In the genomic region with DNA sequence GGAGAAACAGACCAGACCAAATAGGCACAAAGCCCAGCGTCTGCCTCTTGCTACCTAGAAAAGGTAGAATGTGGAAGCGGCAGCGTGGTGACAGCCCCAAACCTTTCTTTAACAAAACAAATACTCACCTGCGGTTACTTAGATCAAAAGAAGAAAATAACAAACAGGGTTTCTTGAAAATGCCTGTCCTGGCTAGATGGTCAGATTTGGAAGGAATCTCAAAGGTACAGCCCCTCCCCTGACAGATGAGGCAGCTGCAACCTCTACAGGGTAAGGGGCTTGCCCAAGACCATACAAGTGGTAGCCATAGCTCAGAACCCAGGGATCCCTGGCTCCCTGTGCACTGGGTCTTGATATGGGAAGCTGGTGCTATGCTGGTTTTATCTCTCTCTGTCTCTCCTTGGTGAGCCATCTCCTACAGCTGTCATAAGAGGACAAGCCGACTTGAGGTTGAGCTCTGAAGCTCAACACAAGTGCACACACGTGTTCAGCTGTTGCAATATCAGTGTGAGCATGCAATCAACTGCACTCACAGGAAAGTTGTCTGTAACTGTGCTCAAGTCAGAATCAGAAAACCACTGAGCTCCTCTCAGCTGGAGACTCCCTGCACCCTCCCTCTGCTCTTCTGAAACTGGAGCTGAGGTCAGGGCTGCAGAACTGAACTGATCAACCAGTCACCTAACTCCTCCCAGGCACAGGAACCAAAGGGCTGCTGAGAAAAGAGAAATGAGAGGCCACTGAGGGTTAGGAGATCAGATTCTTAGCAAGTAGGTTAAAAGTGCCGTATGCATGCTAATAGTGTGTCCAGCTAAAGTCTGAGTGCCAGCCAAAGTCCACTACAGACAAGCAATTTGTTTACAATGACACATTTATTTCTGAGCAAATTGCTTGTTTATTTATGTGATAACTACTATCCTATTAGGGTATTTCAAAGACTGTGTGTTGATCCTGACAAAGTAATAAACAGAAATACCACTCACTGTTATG, we compare ENCODE assay signal across 1 cellular context.
A peak's percentile ranks its signal among the peaks of the same experiment; 100 is the strongest.
TF ChIP-seq lines count a peak whose summit lies in the region.

No MANE protein-coding gene starts in this region.

TF ChIP-seq in HepG2, 621 proteins besides CTCF, POLR2A, EP300 and RAD21 (continued from another document and continues in another):
- TF ChIP-seq, protein P1, sequence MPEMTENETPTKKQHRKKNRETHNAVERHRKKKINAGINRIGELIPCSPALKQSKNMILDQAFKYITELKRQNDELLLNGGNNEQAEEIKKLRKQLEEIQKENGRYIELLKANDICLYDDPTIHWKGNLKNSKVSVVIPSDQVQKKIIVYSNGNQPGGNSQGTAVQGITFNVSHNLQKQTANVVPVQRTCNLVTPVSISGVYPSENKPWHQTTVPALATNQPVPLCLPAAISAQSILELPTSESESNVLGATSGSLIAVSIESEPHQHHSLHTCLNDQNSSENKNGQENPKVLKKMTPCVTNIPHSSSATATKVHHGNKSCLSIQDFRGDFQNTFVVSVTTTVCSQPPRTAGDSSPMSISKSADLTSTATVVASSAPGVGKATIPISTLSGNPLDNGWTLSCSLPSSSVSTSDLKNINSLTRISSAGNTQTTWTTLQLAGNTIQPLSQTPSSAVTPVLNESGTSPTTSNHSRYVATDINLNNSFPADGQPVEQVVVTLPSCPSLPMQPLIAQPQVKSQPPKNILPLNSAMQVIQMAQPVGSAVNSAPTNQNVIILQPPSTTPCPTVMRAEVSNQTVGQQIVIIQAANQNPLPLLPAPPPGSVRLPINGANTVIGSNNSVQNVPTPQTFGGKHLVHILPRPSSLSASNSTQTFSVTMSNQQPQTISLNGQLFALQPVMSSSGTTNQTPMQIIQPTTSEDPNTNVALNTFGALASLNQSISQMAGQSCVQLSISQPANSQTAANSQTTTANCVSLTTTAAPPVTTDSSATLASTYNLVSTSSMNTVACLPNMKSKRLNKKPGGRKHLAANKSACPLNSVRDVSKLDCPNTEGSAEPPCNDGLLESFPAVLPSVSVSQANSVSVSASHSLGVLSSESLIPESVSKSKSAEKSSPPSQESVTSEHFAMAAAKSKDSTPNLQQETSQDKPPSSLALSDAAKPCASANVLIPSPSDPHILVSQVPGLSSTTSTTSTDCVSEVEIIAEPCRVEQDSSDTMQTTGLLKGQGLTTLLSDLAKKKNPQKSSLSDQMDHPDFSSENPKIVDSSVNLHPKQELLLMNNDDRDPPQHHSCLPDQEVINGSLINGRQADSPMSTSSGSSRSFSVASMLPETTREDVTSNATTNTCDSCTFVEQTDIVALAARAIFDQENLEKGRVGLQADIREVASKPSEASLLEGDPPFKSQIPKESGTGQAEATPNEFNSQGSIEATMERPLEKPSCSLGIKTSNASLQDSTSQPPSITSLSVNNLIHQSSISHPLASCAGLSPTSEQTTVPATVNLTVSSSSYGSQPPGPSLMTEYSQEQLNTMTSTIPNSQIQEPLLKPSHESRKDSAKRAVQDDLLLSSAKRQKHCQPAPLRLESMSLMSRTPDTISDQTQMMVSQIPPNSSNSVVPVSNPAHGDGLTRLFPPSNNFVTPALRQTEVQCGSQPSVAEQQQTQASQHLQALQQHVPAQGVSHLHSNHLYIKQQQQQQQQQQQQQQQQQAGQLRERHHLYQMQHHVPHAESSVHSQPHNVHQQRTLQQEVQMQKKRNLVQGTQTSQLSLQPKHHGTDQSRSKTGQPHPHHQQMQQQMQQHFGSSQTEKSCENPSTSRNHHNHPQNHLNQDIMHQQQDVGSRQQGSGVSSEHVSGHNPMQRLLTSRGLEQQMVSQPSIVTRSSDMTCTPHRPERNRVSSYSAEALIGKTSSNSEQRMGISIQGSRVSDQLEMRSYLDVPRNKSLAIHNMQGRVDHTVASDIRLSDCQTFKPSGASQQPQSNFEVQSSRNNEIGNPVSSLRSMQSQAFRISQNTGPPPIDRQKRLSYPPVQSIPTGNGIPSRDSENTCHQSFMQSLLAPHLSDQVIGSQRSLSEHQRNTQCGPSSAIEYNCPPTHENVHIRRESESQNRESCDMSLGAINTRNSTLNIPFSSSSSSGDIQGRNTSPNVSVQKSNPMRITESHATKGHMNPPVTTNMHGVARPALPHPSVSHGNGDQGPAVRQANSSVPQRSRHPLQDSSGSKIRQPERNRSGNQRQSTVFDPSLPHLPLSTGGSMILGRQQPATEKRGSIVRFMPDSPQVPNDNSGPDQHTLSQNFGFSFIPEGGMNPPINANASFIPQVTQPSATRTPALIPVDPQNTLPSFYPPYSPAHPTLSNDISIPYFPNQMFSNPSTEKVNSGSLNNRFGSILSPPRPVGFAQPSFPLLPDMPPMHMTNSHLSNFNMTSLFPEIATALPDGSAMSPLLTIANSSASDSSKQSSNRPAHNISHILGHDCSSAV (CRISPR knock-in tag; IDR thresholded peaks at IDR 0.05; ENCODE audit: borderline replicate concordance), result no peak
- TF ChIP-seq NR2F1 (CRISPR knock-in tag; IDR thresholded peaks at IDR 0.05), result peak in 1 of 2 experiments; percentile 40; a peak in 1 of 4 replicates
- TF ChIP-seq, protein P2, sequence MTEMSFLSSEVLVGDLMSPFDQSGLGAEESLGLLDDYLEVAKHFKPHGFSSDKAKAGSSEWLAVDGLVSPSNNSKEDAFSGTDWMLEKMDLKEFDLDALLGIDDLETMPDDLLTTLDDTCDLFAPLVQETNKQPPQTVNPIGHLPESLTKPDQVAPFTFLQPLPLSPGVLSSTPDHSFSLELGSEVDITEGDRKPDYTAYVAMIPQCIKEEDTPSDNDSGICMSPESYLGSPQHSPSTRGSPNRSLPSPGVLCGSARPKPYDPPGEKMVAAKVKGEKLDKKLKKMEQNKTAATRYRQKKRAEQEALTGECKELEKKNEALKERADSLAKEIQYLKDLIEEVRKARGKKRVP (CRISPR knock-in tag; IDR thresholded peaks at IDR 0.05), result peak in 1 of 2 experiments; percentile 74; a peak in 2 of 4 replicates
- no peak for TF ChIP-seq KDM5A (IDR thresholded peaks at IDR 0.05; ENCODE audit: borderline replicate concordance, low read length)
- TF ChIP-seq ZNF577 (CRISPR knock-in tag; IDR thresholded peaks at IDR 0.05; ENCODE audit: borderline replicate concordance, low read depth), result no peak
- TF ChIP-seq, protein P3, sequence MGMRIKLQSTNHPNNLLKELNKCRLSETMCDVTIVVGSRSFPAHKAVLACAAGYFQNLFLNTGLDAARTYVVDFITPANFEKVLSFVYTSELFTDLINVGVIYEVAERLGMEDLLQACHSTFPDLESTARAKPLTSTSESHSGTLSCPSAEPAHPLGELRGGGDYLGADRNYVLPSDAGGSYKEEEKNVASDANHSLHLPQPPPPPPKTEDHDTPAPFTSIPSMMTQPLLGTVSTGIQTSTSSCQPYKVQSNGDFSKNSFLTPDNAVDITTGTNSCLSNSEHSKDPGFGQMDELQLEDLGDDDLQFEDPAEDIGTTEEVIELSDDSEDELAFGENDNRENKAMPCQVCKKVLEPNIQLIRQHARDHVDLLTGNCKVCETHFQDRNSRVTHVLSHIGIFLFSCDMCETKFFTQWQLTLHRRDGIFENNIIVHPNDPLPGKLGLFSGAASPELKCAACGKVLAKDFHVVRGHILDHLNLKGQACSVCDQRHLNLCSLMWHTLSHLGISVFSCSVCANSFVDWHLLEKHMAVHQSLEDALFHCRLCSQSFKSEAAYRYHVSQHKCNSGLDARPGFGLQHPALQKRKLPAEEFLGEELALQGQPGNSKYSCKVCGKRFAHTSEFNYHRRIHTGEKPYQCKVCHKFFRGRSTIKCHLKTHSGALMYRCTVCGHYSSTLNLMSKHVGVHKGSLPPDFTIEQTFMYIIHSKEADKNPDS (CRISPR knock-in tag; IDR thresholded peaks at IDR 0.05), result 0 out of 2 replicates have a peak, but pooled peaks have one; percentile 36
- 0 out of 2 replicates have a peak, but pooled peaks have one; percentile 13 for TF ChIP-seq FOXK2 (IDR thresholded peaks at IDR 0.05)
- TF ChIP-seq CCDC6 (CRISPR knock-in tag; IDR thresholded peaks at IDR 0.05), result 0 out of 2 replicates have a peak, but pooled peaks have one; percentile 39
- peak; percentile 46 for TF ChIP-seq TBL1XR1 (IDR thresholded peaks at IDR 0.05; ENCODE audit: borderline replicate concordance, low read length, partially characterized antibody)
- TF ChIP-seq RNF2 (conservative IDR thresholded peaks at IDR 0.05; ENCODE audit: low read depth), result no peak
- no peak for TF ChIP-seq FOSL1 (CRISPR knock-in tag; IDR thresholded peaks at IDR 0.05; ENCODE audit: borderline replicate concordance)
- no peak for TF ChIP-seq HES4 (CRISPR knock-in tag; IDR thresholded peaks at IDR 0.05; ENCODE audit: borderline replicate concordance)
- TF ChIP-seq, protein P4, sequence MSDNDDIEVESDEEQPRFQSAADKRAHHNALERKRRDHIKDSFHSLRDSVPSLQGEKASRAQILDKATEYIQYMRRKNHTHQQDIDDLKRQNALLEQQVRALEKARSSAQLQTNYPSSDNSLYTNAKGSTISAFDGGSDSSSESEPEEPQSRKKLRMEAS (IDR thresholded peaks at IDR 0.05), result peak; percentile 65; the same call in 1 of the 2 replicates
- no peak for TF ChIP-seq NRL (CRISPR knock-in tag; IDR thresholded peaks at IDR 0.05; ENCODE audit: borderline replicate concordance)
- TF ChIP-seq, protein P5, sequence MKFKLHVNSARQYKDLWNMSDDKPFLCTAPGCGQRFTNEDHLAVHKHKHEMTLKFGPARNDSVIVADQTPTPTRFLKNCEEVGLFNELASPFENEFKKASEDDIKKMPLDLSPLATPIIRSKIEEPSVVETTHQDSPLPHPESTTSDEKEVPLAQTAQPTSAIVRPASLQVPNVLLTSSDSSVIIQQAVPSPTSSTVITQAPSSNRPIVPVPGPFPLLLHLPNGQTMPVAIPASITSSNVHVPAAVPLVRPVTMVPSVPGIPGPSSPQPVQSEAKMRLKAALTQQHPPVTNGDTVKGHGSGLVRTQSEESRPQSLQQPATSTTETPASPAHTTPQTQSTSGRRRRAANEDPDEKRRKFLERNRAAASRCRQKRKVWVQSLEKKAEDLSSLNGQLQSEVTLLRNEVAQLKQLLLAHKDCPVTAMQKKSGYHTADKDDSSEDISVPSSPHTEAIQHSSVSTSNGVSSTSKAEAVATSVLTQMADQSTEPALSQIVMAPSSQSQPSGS (CRISPR knock-in tag; IDR thresholded peaks at IDR 0.05), result no peak
- TF ChIP-seq ZNF605 (CRISPR knock-in tag; IDR thresholded peaks at IDR 0.05), result no peak
- peak; percentile 44; the same call in 1 of the 2 replicates for TF ChIP-seq ZNF264 (CRISPR knock-in tag; IDR thresholded peaks at IDR 0.05)
- TF ChIP-seq PRPF4 (IDR thresholded peaks at IDR 0.05; ENCODE audit: low read depth, low read length, poor library complexity, severe bottlenecking), result no peak
- no peak for TF ChIP-seq MEIS1 (CRISPR knock-in tag; IDR thresholded peaks at IDR 0.05; ENCODE audit: borderline replicate concordance)
- peak; percentile 32; the same call in 1 of the 2 replicates for TF ChIP-seq NR2F6 (IDR thresholded peaks at IDR 0.05)
- TF ChIP-seq NR2F6 (CRISPR knock-in tag; IDR thresholded peaks at IDR 0.05), result peak; percentile 55; the same call in 1 of the 2 replicates
- TF ChIP-seq MED8 (CRISPR knock-in tag; IDR thresholded peaks at IDR 0.05; ENCODE audit: insufficient replicate concordance), result no peak
- TF ChIP-seq SRY (CRISPR knock-in tag; IDR thresholded peaks at IDR 0.05), result no peak
- TF ChIP-seq CEBPG (CRISPR knock-in tag; IDR thresholded peaks at IDR 0.05), result peak; percentile 57
- TF ChIP-seq, protein P6, sequence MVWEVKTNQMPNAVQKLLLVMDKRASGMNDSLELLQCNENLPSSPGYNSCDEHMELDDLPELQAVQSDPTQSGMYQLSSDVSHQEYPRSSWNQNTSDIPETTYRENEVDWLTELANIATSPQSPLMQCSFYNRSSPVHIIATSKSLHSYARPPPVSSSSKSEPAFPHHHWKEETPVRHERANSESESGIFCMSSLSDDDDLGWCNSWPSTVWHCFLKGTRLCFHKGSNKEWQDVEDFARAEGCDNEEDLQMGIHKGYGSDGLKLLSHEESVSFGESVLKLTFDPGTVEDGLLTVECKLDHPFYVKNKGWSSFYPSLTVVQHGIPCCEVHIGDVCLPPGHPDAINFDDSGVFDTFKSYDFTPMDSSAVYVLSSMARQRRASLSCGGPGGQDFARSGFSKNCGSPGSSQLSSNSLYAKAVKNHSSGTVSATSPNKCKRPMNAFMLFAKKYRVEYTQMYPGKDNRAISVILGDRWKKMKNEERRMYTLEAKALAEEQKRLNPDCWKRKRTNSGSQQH (CRISPR knock-in tag; IDR thresholded peaks at IDR 0.05; ENCODE audit: low read depth), result peak; percentile 33; the same call in 1 of the 2 replicates
- TF ChIP-seq, protein P7, sequence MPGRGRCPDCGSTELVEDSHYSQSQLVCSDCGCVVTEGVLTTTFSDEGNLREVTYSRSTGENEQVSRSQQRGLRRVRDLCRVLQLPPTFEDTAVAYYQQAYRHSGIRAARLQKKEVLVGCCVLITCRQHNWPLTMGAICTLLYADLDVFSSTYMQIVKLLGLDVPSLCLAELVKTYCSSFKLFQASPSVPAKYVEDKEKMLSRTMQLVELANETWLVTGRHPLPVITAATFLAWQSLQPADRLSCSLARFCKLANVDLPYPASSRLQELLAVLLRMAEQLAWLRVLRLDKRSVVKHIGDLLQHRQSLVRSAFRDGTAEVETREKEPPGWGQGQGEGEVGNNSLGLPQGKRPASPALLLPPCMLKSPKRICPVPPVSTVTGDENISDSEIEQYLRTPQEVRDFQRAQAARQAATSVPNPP (CRISPR knock-in tag; IDR thresholded peaks at IDR 0.05), result no peak
- TF ChIP-seq ZNF205 (CRISPR knock-in tag; IDR thresholded peaks at IDR 0.05), result 0 out of 2 replicates have a peak, but pooled peaks have one; percentile 47
- TF ChIP-seq SAFB2 (CRISPR knock-in tag; IDR thresholded peaks at IDR 0.05; ENCODE audit: borderline replicate concordance, low read depth), result no peak
- TF ChIP-seq ATM (IDR thresholded peaks at IDR 0.05; ENCODE audit: borderline replicate concordance), result no peak
- TF ChIP-seq, protein P8, sequence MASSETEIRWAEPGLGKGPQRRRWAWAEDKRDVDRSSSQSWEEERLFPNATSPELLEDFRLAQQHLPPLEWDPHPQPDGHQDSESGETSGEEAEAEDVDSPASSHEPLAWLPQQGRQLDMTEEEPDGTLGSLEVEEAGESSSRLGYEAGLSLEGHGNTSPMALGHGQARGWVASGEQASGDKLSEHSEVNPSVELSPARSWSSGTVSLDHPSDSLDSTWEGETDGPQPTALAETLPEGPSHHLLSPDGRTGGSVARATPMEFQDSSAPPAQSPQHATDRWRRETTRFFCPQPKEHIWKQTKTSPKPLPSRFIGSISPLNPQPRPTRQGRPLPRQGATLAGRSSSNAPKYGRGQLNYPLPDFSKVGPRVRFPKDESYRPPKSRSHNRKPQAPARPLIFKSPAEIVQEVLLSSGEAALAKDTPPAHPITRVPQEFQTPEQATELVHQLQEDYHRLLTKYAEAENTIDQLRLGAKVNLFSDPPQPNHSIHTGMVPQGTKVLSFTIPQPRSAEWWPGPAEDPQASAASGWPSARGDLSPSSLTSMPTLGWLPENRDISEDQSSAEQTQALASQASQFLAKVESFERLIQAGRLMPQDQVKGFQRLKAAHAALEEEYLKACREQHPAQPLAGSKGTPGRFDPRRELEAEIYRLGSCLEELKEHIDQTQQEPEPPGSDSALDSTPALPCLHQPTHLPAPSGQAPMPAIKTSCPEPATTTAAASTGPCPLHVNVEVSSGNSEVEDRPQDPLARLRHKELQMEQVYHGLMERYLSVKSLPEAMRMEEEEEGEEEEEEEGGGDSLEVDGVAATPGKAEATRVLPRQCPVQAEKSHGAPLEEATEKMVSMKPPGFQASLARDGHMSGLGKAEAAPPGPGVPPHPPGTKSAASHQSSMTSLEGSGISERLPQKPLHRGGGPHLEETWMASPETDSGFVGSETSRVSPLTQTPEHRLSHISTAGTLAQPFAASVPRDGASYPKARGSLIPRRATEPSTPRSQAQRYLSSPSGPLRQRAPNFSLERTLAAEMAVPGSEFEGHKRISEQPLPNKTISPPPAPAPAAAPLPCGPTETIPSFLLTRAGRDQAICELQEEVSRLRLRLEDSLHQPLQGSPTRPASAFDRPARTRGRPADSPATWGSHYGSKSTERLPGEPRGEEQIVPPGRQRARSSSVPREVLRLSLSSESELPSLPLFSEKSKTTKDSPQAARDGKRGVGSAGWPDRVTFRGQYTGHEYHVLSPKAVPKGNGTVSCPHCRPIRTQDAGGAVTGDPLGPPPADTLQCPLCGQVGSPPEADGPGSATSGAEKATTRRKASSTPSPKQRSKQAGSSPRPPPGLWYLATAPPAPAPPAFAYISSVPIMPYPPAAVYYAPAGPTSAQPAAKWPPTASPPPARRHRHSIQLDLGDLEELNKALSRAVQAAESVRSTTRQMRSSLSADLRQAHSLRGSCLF (CRISPR knock-in tag; IDR thresholded peaks at IDR 0.05; ENCODE audit: borderline replicate concordance), result no peak
- TF ChIP-seq KDM2A (CRISPR knock-in tag; IDR thresholded peaks at IDR 0.05; ENCODE audit: borderline replicate concordance, low read depth), result no peak
